In the genomic region with DNA sequence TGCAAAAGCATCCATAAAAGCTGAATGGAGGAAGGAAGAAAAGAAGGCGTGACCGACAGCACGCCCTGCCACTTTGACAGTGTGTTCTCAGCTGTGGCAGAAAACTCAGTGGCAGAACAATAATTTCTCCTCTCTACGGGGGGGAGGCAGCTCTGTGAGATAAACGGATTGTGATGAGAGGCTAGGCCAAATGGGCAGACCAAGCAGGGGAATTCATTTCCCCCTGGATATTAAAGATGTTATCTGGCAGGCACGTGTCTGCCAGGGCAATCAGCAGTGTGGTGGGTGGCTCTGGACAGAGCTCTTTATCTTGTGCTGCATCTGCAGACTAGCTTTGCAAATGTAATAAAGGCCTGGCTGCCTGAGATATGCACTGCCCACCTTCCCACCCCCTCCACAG, we compare ENCODE assay signal across 13 cellular contexts. TPM values are rescaled to one million over a fixed set of nuclear protein-coding genes. Genes with fewer than 3 reads are reported as not detected.
DNase-seq lines count a peak whose midpoint lies in the region; ATAC-seq, FAIRE-seq and TF ChIP-seq lines count a peak whose summit lies in the region.
"Had no signal": no experiment of that assay in that cellular context is flagged by ENCODE, and none has a peak within 500 bp of the region (broad histone marks: within the 10 kb centered on the region; RNA-seq: fewer than 3 reads in every experiment).

No MANE protein-coding gene starts in this region.

- CTCF ChIA-PET in HEK293 (lab: Yijun Ruan, JAX) = interaction anchor here (0.6 kb wide), 1 partner anchor 119 kb away, joined by 4 read pairs; no protein-coding TSS in a partner anchor

- peak; percentile 55 for ATAC-seq in SK-N-SH treated with all-trans-retinoic acid at 6 μM for 48 hours
- ATAC-seq in left colon = no peak
- no peak for ATAC-seq in GM18867 (IDR thresholded peaks at IDR 0.05; ENCODE audit: unreplicated experiment)
- ATAC-seq: mucosa of descending colon had no signal

- no peaks in the 10 kb centered on the region for H3K9me3 ChIP-seq in HEK293 (ENCODE audit: control insufficient read depth, insufficient read depth, low read depth, low read length)
- no peaks in the 10 kb centered on the region for H3K9me3 ChIP-seq in kidney (ENCODE audit: control insufficient read depth in 1 of 2, low read length in 2 of 2)
- H3K9me3 ChIP-seq in HAP-1 = no peaks in the 10 kb centered on the region
- H3K9me3 ChIP-seq: ascending aorta, mucosa of descending colon had no signal

- H3K4me1 ChIP-seq in HEK293 (ENCODE audit: control insufficient read depth, insufficient read depth, low read length) (no peaks in the 10 kb centered on the region), kidney (ENCODE audit: control insufficient read depth in 1 of 2, insufficient read depth in 1 of 2, low read depth in 1 of 2, low read length in 2 of 2) (peaks cover 0 to 3% of the 10 kb centered on the region in 2 donors), HAP-1 (peaks cover 15% of the 10 kb centered on the region)

- POLR2A ChIA-PET in HEK293 (lab: Yijun Ruan, JAX) = interaction anchor here (1.2 kb wide), 1 partner anchor 62 kb away, joined by 3 read pairs; the partner anchor contains the start of gene RAD51

- intact Hi-C loops in kidney (cut with DNase I) = no loop called here
- intact Hi-C loops in left colon (cut with DNase I, micrococcal nuclease) = no loop called here

- H3K36me3 ChIP-seq in HEK293 (ENCODE audit: control insufficient read depth in 2 of 2, insufficient read depth in 1 of 2, low read length in 2 of 2) (peaks cover 0 to 9% of the 10 kb centered on the region in 2 experiments; a peak in 2 of 3 replicates), kidney (ENCODE audit: control insufficient read depth in 1 of 2, insufficient read depth in 2 of 2, low read length in 2 of 2) (peaks cover 0 to 4% of the 10 kb centered on the region in 2 donors), HAP-1 (replicated peaks) (peaks cover 11% of the 10 kb centered on the region)

- H3K27ac ChIP-seq in C4-2B (peak overlapping the region; percentile 19; the same call in 1 of the 2 replicates), HEK293 (ENCODE audit: extremely low read depth, low read depth, low read length) (no peak overlapping the region; the same call in 1 of the 2 replicates), kidney (ENCODE audit: low read depth in 2 of 2, low read length in 2 of 2) (no peak overlapping the region)
- H3K27ac ChIP-seq: ascending aorta, epithelial cell of prostate had no signal

- DNase-seq in kidney (peak; percentile 15), left colon (no peak), HAP-1 (ENCODE audit: low spot score in 2 of 2) (no peak)
- no peak for DNase-seq in stimulated activated CD4-positive, alpha-beta T cell treated with anti-CD3 and anti-CD28 coated beads, Interleukin-2, amount 100 ng/mL, for 24 hours
- DNase-seq: mucosa of descending colon, NCI-H524 treated with DMSO at 0.1 percent for 48 hours, SW 1271 had no signal

- TF ChIP-seq CTCF in C4-2B (conservative IDR thresholded peaks at IDR 0.05) (no peak), HEK293 (tag by site-specific recombination; IDR thresholded peaks at IDR 0.05) (no peak), kidney (IDR thresholded peaks at IDR 0.05; ENCODE audit: borderline replicate concordance, extremely low read depth, insufficient read depth) (no peak)

- no peak overlapping the region for H3K9ac ChIP-seq in kidney (ENCODE audit: low read length in 2 of 2)

- H3K4me3 ChIP-seq in HEK293 (ENCODE audit: low read depth, low read length) (no peak overlapping the region), kidney (ENCODE audit: low read length in 2 of 2) (no peak overlapping the region), HAP-1 (no peak overlapping the region)
- H3K4me3 ChIP-seq: ascending aorta, mucosa of descending colon had no signal

- in situ Hi-C loops in HAP-1 (cut with MboI; ENCODE audit: low sequenced_read_pairs) = no loop called here

- no peaks in the 10 kb centered on the region for H3K27me3 ChIP-seq in HAP-1 (ENCODE audit: low read depth)
- H3K27me3 ChIP-seq: ascending aorta had no signal

- FAIRE-seq in kidney (lab: Jason Lieb, UNC) = no peak

TF ChIP-seq in HEK293, 187 proteins besides CTCF, POLR2A, EP300 and RAD21 (continues in another document):
- TF ChIP-seq ZNF544 (tag by site-specific recombination; IDR thresholded peaks at IDR 0.05) (no peak), PBX3 (CRISPR knock-in tag; IDR thresholded peaks at IDR 0.05) (no peak), GLIS1 (tag by site-specific recombination; IDR thresholded peaks at IDR 0.05) (peak; percentile 91), ZNF843 (tag by site-specific recombination; IDR thresholded peaks at IDR 0.05) (peak; percentile 49; the same call in 1 of the 2 replicates)
- TF ChIP-seq, protein P1, sequence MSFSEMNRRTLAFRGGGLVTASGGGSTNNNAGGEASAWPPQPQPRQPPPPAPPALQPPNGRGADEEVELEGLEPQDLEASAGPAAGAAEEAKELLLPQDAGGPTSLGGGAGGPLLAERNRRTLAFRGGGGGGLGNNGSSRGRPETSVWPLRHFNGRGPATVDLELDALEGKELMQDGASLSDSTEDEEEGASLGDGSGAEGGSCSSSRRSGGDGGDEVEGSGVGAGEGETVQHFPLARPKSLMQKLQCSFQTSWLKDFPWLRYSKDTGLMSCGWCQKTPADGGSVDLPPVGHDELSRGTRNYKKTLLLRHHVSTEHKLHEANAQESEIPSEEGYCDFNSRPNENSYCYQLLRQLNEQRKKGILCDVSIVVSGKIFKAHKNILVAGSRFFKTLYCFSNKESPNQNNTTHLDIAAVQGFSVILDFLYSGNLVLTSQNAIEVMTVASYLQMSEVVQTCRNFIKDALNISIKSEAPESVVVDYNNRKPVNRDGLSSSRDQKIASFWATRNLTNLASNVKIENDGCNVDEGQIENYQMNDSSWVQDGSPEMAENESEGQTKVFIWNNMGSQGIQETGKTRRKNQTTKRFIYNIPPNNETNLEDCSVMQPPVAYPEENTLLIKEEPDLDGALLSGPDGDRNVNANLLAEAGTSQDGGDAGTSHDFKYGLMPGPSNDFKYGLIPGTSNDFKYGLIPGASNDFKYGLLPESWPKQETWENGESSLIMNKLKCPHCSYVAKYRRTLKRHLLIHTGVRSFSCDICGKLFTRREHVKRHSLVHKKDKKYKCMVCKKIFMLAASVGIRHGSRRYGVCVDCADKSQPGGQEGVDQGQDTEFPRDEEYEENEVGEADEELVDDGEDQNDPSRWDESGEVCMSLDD (tag by site-specific recombination; IDR thresholded peaks at IDR 0.05) = no peak

TF ChIP-seq in SK-N-SH treated with all-trans-retinoic acid at 6 μM for 48 hours, 23 proteins besides CTCF, POLR2A, EP300 and RAD21:
- TF ChIP-seq ARNTL (CRISPR knock-in tag; IDR thresholded peaks at IDR 0.05; ENCODE audit: borderline replicate concordance, low read depth) (peak; percentile 75; the same call in 1 of the 2 replicates), TCF4 (CRISPR knock-in tag; IDR thresholded peaks at IDR 0.05; ENCODE audit: borderline replicate concordance) (peak; percentile 84; the same call in 1 of the 2 replicates), ESRRG (CRISPR knock-in tag; IDR thresholded peaks at IDR 0.05) (no peak)
- TF ChIP-seq, protein P2, sequence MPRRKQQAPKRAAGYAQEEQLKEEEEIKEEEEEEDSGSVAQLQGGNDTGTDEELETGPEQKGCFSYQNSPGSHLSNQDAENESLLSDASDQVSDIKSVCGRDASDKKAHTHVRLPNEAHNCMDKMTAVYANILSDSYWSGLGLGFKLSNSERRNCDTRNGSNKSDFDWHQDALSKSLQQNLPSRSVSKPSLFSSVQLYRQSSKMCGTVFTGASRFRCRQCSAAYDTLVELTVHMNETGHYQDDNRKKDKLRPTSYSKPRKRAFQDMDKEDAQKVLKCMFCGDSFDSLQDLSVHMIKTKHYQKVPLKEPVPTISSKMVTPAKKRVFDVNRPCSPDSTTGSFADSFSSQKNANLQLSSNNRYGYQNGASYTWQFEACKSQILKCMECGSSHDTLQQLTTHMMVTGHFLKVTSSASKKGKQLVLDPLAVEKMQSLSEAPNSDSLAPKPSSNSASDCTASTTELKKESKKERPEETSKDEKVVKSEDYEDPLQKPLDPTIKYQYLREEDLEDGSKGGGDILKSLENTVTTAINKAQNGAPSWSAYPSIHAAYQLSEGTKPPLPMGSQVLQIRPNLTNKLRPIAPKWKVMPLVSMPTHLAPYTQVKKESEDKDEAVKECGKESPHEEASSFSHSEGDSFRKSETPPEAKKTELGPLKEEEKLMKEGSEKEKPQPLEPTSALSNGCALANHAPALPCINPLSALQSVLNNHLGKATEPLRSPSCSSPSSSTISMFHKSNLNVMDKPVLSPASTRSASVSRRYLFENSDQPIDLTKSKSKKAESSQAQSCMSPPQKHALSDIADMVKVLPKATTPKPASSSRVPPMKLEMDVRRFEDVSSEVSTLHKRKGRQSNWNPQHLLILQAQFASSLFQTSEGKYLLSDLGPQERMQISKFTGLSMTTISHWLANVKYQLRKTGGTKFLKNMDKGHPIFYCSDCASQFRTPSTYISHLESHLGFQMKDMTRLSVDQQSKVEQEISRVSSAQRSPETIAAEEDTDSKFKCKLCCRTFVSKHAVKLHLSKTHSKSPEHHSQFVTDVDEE (CRISPR knock-in tag; IDR thresholded peaks at IDR 0.05) = peak; percentile 55; the same call in 1 of the 2 replicates

RNA-seq across cellular contexts. Expression of gene RMDN3, which starts 1.9 kb away (rescaled TPM):
- total RNA-seq in kidney = 38.2 TPM
- polyA plus RNA-seq in kidney (ENCODE audit: insufficient read depth, low read depth, low replicate concordance) = 34.9 TPM
- total RNA-seq in left colon = 10 to 100 TPM; 32.4 to 40.2 TPM

RNA-seq across cellular contexts. Expression of gene GCHFR, which starts 6.9 kb away (rescaled TPM):
- total RNA-seq in kidney (15.4 TPM), left colon (10 to 100 TPM; 21.2 to 35.1 TPM)
- 145 TPM for polyA plus RNA-seq in kidney (ENCODE audit: insufficient read depth, low read depth, low replicate concordance)

RNA-seq across cellular contexts. Expression of gene C15orf62, which starts 12.8 kb away (rescaled TPM):
- total RNA-seq in kidney (1.4 TPM), left colon (under 1 TPM; 0.25 to 0.61 TPM)
- polyA plus RNA-seq in kidney (ENCODE audit: insufficient read depth, low read depth, low replicate concordance) = 0.47 TPM
- total RNA-seq: ascending aorta had no signal

RNA-seq across cellular contexts. Expression of gene ZFYVE19, which starts 50.0 kb away (rescaled TPM):
- total RNA-seq in kidney (18.7 TPM), left colon (10 to 100 TPM; 25.3 to 26.8 TPM)
- 37.5 TPM for polyA plus RNA-seq in kidney (ENCODE audit: insufficient read depth, low read depth, low replicate concordance)

RNA-seq across cellular contexts. Expression of gene DNAJC17, which starts 50.3 kb away (rescaled TPM):
- 41.6 TPM for total RNA-seq in kidney
- polyA plus RNA-seq in kidney (ENCODE audit: insufficient read depth, low read depth, low replicate concordance) = 56.7 TPM
- total RNA-seq in left colon = 10 to 100 TPM; 32.8 to 36.9 TPM
